ENCODE assay signal across 19 cellular contexts in the genomic region with DNA sequence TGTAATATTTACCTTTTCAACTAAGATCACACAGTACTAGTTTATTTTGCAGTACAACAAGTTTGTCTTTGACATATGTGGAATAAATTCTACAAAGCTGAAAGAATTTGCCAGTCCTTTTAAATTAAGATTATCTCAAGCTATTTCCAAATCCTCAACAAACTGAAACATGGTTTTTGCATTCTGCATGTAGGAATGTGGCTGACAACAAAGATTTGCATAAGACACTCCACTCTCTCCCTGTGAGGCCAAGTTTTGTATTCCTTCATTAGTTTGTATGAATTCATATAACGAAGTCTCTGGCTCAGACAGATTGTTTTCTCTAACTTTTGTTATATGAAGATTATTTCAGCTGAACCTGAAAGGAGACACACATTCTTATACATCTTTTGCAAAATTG.
DNase-seq lines count a peak whose midpoint lies in the region; ATAC-seq and TF ChIP-seq lines count a peak whose summit lies in the region.
"Had no signal": no experiment of that assay in that cellular context is flagged by ENCODE, and none has a peak within 500 bp of the region (broad histone marks: within the 10 kb centered on the region; RNA-seq: fewer than 3 reads in every experiment).

No MANE protein-coding gene starts in this region.

- H3K27me3 ChIP-seq in H9 (ENCODE audit: insufficient read depth, low read length), result no peaks in the 10 kb centered on the region
- H3K27me3 ChIP-seq: BE2C had no signal

- H3K36me3 Mint-ChIP-seq in H9 (ENCODE audit: insufficient read depth in 1 of 3, low read depth in 3 of 3), result no peaks in the 10 kb centered on the region
- no peaks in the 10 kb centered on the region for H3K36me3 Mint-ChIP-seq in stimulated activated effector memory CD8-positive, alpha-beta T cell treated with anti-CD3 and anti-CD28 coated beads, Interleukin-12 subunit alpha, Interleukin-12 subunit beta, amount 100 ng/mL, for 72 hours
- H3K36me3 Mint-ChIP-seq: CD4-positive, CD25-positive, alpha-beta regulatory T cell; CD8-positive, alpha-beta memory T cell; IgD-negative memory B cell had no signal

- no peak overlapping the region for H3K4ac ChIP-seq in H9 (ENCODE audit: low read depth, low read length)

- H3K4me1 ChIP-seq in H9 (ENCODE audit: insufficient read depth, low read length), result no peaks in the 10 kb centered on the region

- no peak overlapping the region for H3K56ac ChIP-seq in H9 (ENCODE audit: insufficient read length, low read depth, low read length)

- no peaks in the 10 kb centered on the region for H4K20me1 ChIP-seq in H9 (ENCODE audit: control insufficient read depth, insufficient read depth, insufficient read length)

- peaks cover 30 to 39% of the 10 kb centered on the region in 2 experiments for H3K4me1 Mint-ChIP-seq in H9
- no peaks in the 10 kb centered on the region for H3K4me1 Mint-ChIP-seq in stimulated activated effector memory CD8-positive, alpha-beta T cell treated with anti-CD3 and anti-CD28 coated beads, Interleukin-12 subunit alpha, Interleukin-12 subunit beta, amount 100 ng/mL, for 72 hours
- H3K4me1 Mint-ChIP-seq: IgD-negative memory B cell had no signal

- H4K91ac ChIP-seq in H9 (ENCODE audit: insufficient read length, low read depth, low read length), result no peak overlapping the region

- H3K9ac ChIP-seq in H9 (ENCODE audit: extremely low read depth, insufficient read length, low read length), result no peak overlapping the region

- WGBS in H9 (ENCODE audit: extremely low coverage, insufficient read length, low lambda C conversion rate), result no CpG with 5 or more reads among the region's 1 CpG

- no peaks in the 10 kb centered on the region for H3K9me3 Mint-ChIP-seq in H9
- no peaks in the 10 kb centered on the region for H3K9me3 Mint-ChIP-seq in stimulated activated effector memory CD8-positive, alpha-beta T cell treated with anti-CD3 and anti-CD28 coated beads, Interleukin-12 subunit alpha, Interleukin-12 subunit beta, amount 100 ng/mL, for 72 hours
- H3K9me3 Mint-ChIP-seq: CD4-positive, CD25-positive, alpha-beta regulatory T cell; CD8-positive, alpha-beta memory T cell had no signal

- TF ChIP-seq CTCF in H9 (conservative IDR thresholded peaks at IDR 0.05), result no peak

- no peak overlapping the region for H3K14ac ChIP-seq in H9 (ENCODE audit: insufficient read depth, low read length)

- peak overlapping the region in 2 of 3 experiments; percentile 74 to 92; a peak in 4 of 7 replicates for H3K27ac Mint-ChIP-seq in H9
- peak overlapping the region; percentile 5 for H3K27ac Mint-ChIP-seq in stimulated activated effector memory CD8-positive, alpha-beta T cell treated with anti-CD3 and anti-CD28 coated beads, Interleukin-12 subunit alpha, Interleukin-12 subunit beta, amount 100 ng/mL, for 72 hours
- H3K27ac Mint-ChIP-seq: CD4-positive, CD25-positive, alpha-beta regulatory T cell; IgD-negative memory B cell had no signal

- no peak overlapping the region for H2BK120ac ChIP-seq in H9 (ENCODE audit: low read depth, low read length, poor library complexity, severe bottlenecking)

- H2BK5ac ChIP-seq in H9 (ENCODE audit: insufficient read length, low read length), result no peak overlapping the region

- no peak for DNase-seq in H9
- DNase-seq in amniotic epithelial cell (ENCODE audit: low read depth), result peak; percentile 8
- DNase-seq in fibroblast of gingiva (ENCODE audit: low read depth), result peak; percentile 34
- DNase-seq in stimulated activated effector memory CD8-positive, alpha-beta T cell treated with anti-CD3 and anti-CD28 coated beads, Interleukin-12 subunit alpha, Interleukin-12 subunit beta, amount 100 ng/mL, for 72 hours (ENCODE audit: low spot score in 2 of 2), result no peak
- DNase-seq in retina, result no peak
- DNase-seq in HuH-7.5 (ENCODE audit: low spot score), result no peak
- DNase-seq: BE2C; C1 segment of cervical spinal cord; CD4-positive, CD25-positive, alpha-beta regulatory T cell; CD8-positive, alpha-beta memory T cell; COR-L47; DMS 273 treated with DMSO at 0.1 percent for 48 hours; DMS53; GDM1; KBM-7 had no signal

- H2AK5ac ChIP-seq in H9 (ENCODE audit: insufficient read length, low read length), result no peak overlapping the region

- H2AFZ ChIP-seq in H9 (ENCODE audit: low read length), result no peak overlapping the region

- no peak overlapping the region for H3K4me2 ChIP-seq in H9 (ENCODE audit: insufficient read depth, insufficient read length, low read length)

- H3K23ac ChIP-seq in H9 (ENCODE audit: insufficient read length, low read depth, low read length), result no peak overlapping the region

- no peak for ATAC-seq in stimulated activated effector memory CD8-positive, alpha-beta T cell treated with anti-CD3 and anti-CD28 coated beads, Interleukin-12 subunit alpha, Interleukin-12 subunit beta, amount 100 ng/mL, for 72 hours
- no peak for ATAC-seq in GM21825 (IDR thresholded peaks at IDR 0.05; ENCODE audit: unreplicated experiment)

- no peak overlapping the region for H3K27ac ChIP-seq in H9 (ENCODE audit: insufficient read length, low read depth, low read length)
- H3K27ac ChIP-seq: HL-60 had no signal

- H3T11ph ChIP-seq in H9 (ENCODE audit: low read length), result no peak overlapping the region

- H3K23me2 ChIP-seq in H9 (ENCODE audit: insufficient read length, low read depth, low read length, poor library complexity, severe bottlenecking), result no peaks in the 10 kb centered on the region

- no peak overlapping the region for H4K5ac ChIP-seq in H9 (ENCODE audit: insufficient read length, low read depth, low read length)

- no peak overlapping the region for H2BK12ac ChIP-seq in H9 (ENCODE audit: insufficient read length, low read depth, low read length)

- no peaks in the 10 kb centered on the region for H3K27me3 Mint-ChIP-seq in H9 (ENCODE audit: low read depth)
- H3K27me3 Mint-ChIP-seq: CD4-positive, CD25-positive, alpha-beta regulatory T cell; CD8-positive, alpha-beta memory T cell; IgD-negative memory B cell had no signal

- no peak overlapping the region for H4K8ac ChIP-seq in H9 (replicated peaks; ENCODE audit: insufficient read length, low read depth, low read length)

- no peak overlapping the region for H3K4me3 Mint-ChIP-seq in H9
- H3K4me3 Mint-ChIP-seq in stimulated activated effector memory CD8-positive, alpha-beta T cell treated with anti-CD3 and anti-CD28 coated beads, Interleukin-12 subunit alpha, Interleukin-12 subunit beta, amount 100 ng/mL, for 72 hours, result no peak overlapping the region
- H3K4me3 Mint-ChIP-seq: CD4-positive, CD25-positive, alpha-beta regulatory T cell; CD8-positive, alpha-beta memory T cell; IgD-negative memory B cell had no signal

- no peaks in the 10 kb centered on the region for H3K9me3 ChIP-seq in H9 (ENCODE audit: control insufficient read depth, low read depth, low read length)
- H3K9me3 ChIP-seq: BE2C, HAP-1 had no signal

- no peak overlapping the region for H3K18ac ChIP-seq in H9 (ENCODE audit: insufficient read length, low read depth, low read length)

- no peaks in the 10 kb centered on the region for H3K79me2 ChIP-seq in H9 (ENCODE audit: insufficient read depth, low read length)

- no peak overlapping the region for H2BK15ac ChIP-seq in H9 (ENCODE audit: low read depth, low read length)

- no peaks in the 10 kb centered on the region for H3K79me1 ChIP-seq in H9 (ENCODE audit: insufficient read depth, low read depth, low read length, poor library complexity, severe bottlenecking)

- H2BK20ac ChIP-seq in H9 (ENCODE audit: low read depth, low read length, poor library complexity, severe bottlenecking), result no peak overlapping the region

Comparison
In these comparisons a context has a peak if more than half of its experiments do, and no peak if none do; other contexts are left out.
1. DNase-seq: peak in amniotic epithelial cell (single experiment) and fibroblast of gingiva (single experiment); none in H9 (single experiment), stimulated activated effector memory CD8-positive, alpha-beta T cell treated with anti-CD3 and anti-CD28 coated beads, Interleukin-12 subunit alpha, Interleukin-12 subunit beta, amount 100 ng/mL, for 72 hours (0 of 2), retina (single experiment) and HuH-7.5 (single experiment).